In genomic region chr21:44967082-44968047, GRCh38 we compare ENCODE assay signal across 15 cellular contexts. TPM values are rescaled to one million over a fixed set of nuclear protein-coding genes. Genes with fewer than 3 reads are reported as not detected.
DNase-seq lines count a peak whose midpoint lies in the region; ATAC-seq and TF ChIP-seq lines count a peak whose summit lies in the region.
"Had no signal": no experiment of that assay in that cellular context is flagged by ENCODE, and none has a peak within 500 bp of the region (broad histone marks: within the 10 kb centered on the region; RNA-seq: fewer than 3 reads in every experiment).

No MANE protein-coding gene starts in this region.

- DNase-seq in left ventricle myocardium inferior (no peak), sciatic nerve (ENCODE audit: low spot score) (no peak), cortex of kidney (lab: John Stamatoyannopoulos, UW) (no peak), left colon (no peak), NCI-H2171 treated with DMSO at 0.1 percent for 48 hours (lab: John Stamatoyannopoulos, UW) (no peak), GM19238 (ENCODE audit: insufficient read length, low spot score) (no peak)
- DNase-seq: activated effector memory CD4-positive, alpha-beta T cell treated with Interleukin-2 at 50 U/mL for 16 hours; Calu3; NCI-H187; NCI-H524; stimulated activated CD4-positive, alpha-beta T cell treated with anti-CD3 and anti-CD28 coated beads, Interleukin-4, amount 100 ng/mL, for 24 hours had no signal

- no peaks in the 10 kb centered on the region for H3K9me3 ChIP-seq in BLaER1 treated with 17β-estradiol and CSF1 and Interleukin-3, amounts not matched to agents 10 nM and 100 nM (replicated peaks in 1 of 11)
- H3K9me3 ChIP-seq in left ventricle myocardium inferior (replicated peaks) = no peaks in the 10 kb centered on the region
- H3K9me3 ChIP-seq: HAP-1 had no signal

- intact Hi-C loops in left ventricle myocardium inferior (cut with micrococcal nuclease) (no loop called here), sciatic nerve (cut with DNase I) (loop anchor here (5.0 kb wide), 1 partner anchor 1060 kb away; no protein-coding TSS in a partner anchor), left colon (cut with DNase I, micrococcal nuclease) (no loop called here)

- H3K4me3 ChIP-seq in BLaER1 treated with 17β-estradiol and CSF1 and Interleukin-3, amounts not matched to agents 10 nM and 100 nM = peak overlapping the region in 1 of 10 experiments; percentile 29; a peak in 3 of 20 replicates
- peak overlapping the region; percentile 14 for H3K4me3 ChIP-seq in left ventricle myocardium inferior
- H3K4me3 ChIP-seq: HAP-1 had no signal

- TF ChIP-seq CTCF in VCaP (conservative IDR thresholded peaks at IDR 0.05) (no peak), left ventricle myocardium inferior (IDR thresholded peaks at IDR 0.05; ENCODE audit: borderline replicate concordance) (no peak)

- ATAC-seq in sciatic nerve (peak; percentile 3), left colon (no peak)
- ATAC-seq: SK-N-SH treated with all-trans-retinoic acid at 6 μM for 48 hours had no signal

- H3K4me1 ChIP-seq in BLaER1 treated with 17β-estradiol and CSF1 and Interleukin-3, amounts not matched to agents 10 nM and 100 nM = peaks cover 82 to 96% (median 87%) of the 10 kb centered on the region in 10 experiments
- peaks cover 84% of the 10 kb centered on the region for H3K4me1 ChIP-seq in left ventricle myocardium inferior
- H3K4me1 ChIP-seq: HAP-1 had no signal

- peak overlapping the region in 9 of 11 experiments; percentile 11 to 84 (median 63); a peak in 15 of 22 replicates for H3K27ac ChIP-seq in BLaER1 treated with 17β-estradiol and CSF1 and Interleukin-3, amounts not matched to agents 10 nM and 100 nM
- peak overlapping the region; percentile 67 for H3K27ac ChIP-seq in VCaP
- H3K27ac ChIP-seq in left ventricle myocardium inferior (replicated peaks) = peak overlapping the region; percentile 73

- peaks cover 77 to 100% (median 100%) of the 10 kb centered on the region in 11 experiments for H4K20me1 ChIP-seq in BLaER1 treated with 17β-estradiol and CSF1 and Interleukin-3, amounts not matched to agents 10 nM and 100 nM

- peaks cover 11 to 38% (median 25%) of the 10 kb centered on the region in 11 experiments for H3K36me3 ChIP-seq in BLaER1 treated with 17β-estradiol and CSF1 and Interleukin-3, amounts not matched to agents 10 nM and 100 nM
- peaks cover 21% of the 10 kb centered on the region for H3K36me3 ChIP-seq in left ventricle myocardium inferior

- peaks cover 0 to 98% (median 0%) of the 10 kb centered on the region in 11 experiments; a peak in 7 of 22 replicates for H3K27me3 ChIP-seq in BLaER1 treated with 17β-estradiol and CSF1 and Interleukin-3, amounts not matched to agents 10 nM and 100 nM
- H3K27me3 ChIP-seq in left ventricle myocardium inferior (ENCODE audit: low read depth) = no peaks in the 10 kb centered on the region

- H3K9ac ChIP-seq in BLaER1 treated with 17β-estradiol and CSF1 and Interleukin-3, amounts not matched to agents 10 nM and 100 nM = peak overlapping the region in 8 of 11 experiments; percentile 24 to 67 (median 48); a peak in 14 of 22 replicates

- H3K4me2 ChIP-seq in BLaER1 treated with 17β-estradiol and CSF1 and Interleukin-3, amounts not matched to agents 10 nM and 100 nM = peak overlapping the region; percentile 74 to 98 (median 87)

RNA-seq across cellular contexts. Expression of gene SLX9, which starts 27.5 kb away (rescaled TPM):
- total RNA-seq in left ventricle myocardium inferior (70.7 TPM), sciatic nerve (17.1 TPM), left colon (10 to 100 TPM; 22.3 to 30.5 TPM)

RNA-seq across cellular contexts. Expression of gene ITGB2, which starts 46.7 kb away (rescaled TPM):
- total RNA-seq in left ventricle myocardium inferior (18.6 TPM), sciatic nerve (56.7 TPM), left colon (10 to 100 TPM in 1 of 2 donors, 1 to 10 TPM in 1; 6.8 to 33.1 TPM)
